Comparison of ENCODE assay signal across 26 cellular contexts in genomic region chr1:178928041-178928440, GRCh38. TPM values are rescaled to one million over a fixed set of nuclear protein-coding genes. Genes with fewer than 3 reads are reported as not detected.
DNase-seq lines count a peak whose midpoint lies in the region; ATAC-seq, FAIRE-seq and TF ChIP-seq lines count a peak whose summit lies in the region.
"Had no signal": no experiment of that assay in that cellular context is flagged by ENCODE, and none has a peak within 500 bp of the region (broad histone marks: within the 10 kb centered on the region; RNA-seq: fewer than 3 reads in every experiment).

No MANE protein-coding gene starts in this region.

- H3K9me3 ChIP-seq in H1 (ENCODE audit: insufficient read depth in 2 of 2, low read depth in 1 of 2, low read length in 1 of 2) (no peaks in the 10 kb centered on the region), mesenchymal stem cell (ENCODE audit: control insufficient read depth, low read length) (peaks cover 17% of the 10 kb centered on the region), stomach smooth muscle (ENCODE audit: control insufficient read depth in 2 of 2, low read length in 2 of 2) (no peaks in the 10 kb centered on the region)
- H3K9me3 ChIP-seq: BLaER1 had no signal

- peak overlapping the region; percentile 0 to 81 (median 27) for H3K27ac Mint-ChIP-seq in IgD-negative memory B cell
- H3K27ac Mint-ChIP-seq: activated CD8-positive, alpha-beta T cell treated with anti-CD3 and anti-CD28 coated beads, Interleukin-2, amount 10 ng/mL, durations not matched to agents 7 days and 5 days; activated naive CD4-positive, alpha-beta T cell treated with anti-CD3 and anti-CD28 coated beads, Interleukin-2, amount 50 U/mL, for 24 hours; activated T-helper 2 cell treated with anti-CD3 and anti-CD28 coated beads, Interferon-gamma antibody, Interleukin-2, Interleukin-4, amounts not matched to agents 10 μg/mL and 5 μg/mL and 100 μg/mL, durations not matched to agents 14 hours and 24 hours and 36 hours; stimulated activated naive CD8-positive, alpha-beta T cell treated with anti-CD3 and anti-CD28 coated beads, Interleukin-15, amount 100 ng/mL, for 72 hours; T-helper 2 cell treated with Interferon-gamma antibody and Interleukin-4, amounts not matched to agents 5 μg/mL and 100 μg/mL, for 36 hours had no signal

- H3K79me1 ChIP-seq in H1 (ENCODE audit: low read depth, low read length) (no peaks in the 10 kb centered on the region), mesenchymal stem cell (replicated peaks; ENCODE audit: low read length, poor library complexity, severe bottlenecking) (no peaks in the 10 kb centered on the region)

- H3K79me2 ChIP-seq in H1 (ENCODE audit: control insufficient read depth in 1 of 2, insufficient read depth in 2 of 2, low read length in 2 of 2), result no peaks in the 10 kb centered on the region

- no peak overlapping the region for H3K27ac ChIP-seq in H1 (ENCODE audit: low read depth, low read length)
- no peak overlapping the region for H3K27ac ChIP-seq in mesenchymal stem cell (ENCODE audit: low read length, poor library complexity, severe bottlenecking)
- H3K27ac ChIP-seq in stomach smooth muscle (ENCODE audit: low read length), result peak overlapping the region; percentile 98
- H3K27ac ChIP-seq: BLaER1, brain microvascular endothelial cell had no signal

- no peaks in the 10 kb centered on the region for H3K27me3 Mint-ChIP-seq in IgD-negative memory B cell
- H3K27me3 Mint-ChIP-seq in activated T-cell treated with anti-CD3 and anti-CD28 coated beads, Interleukin-2, amount 50 U/mL, for 4 hours (ENCODE audit: low read depth), result no peaks in the 10 kb centered on the region
- H3K27me3 Mint-ChIP-seq: activated naive CD4-positive, alpha-beta T cell treated with anti-CD3 and anti-CD28 coated beads, Interleukin-2, amount 50 U/mL, for 24 hours had no signal

- H4K5ac ChIP-seq in H1 (ENCODE audit: insufficient read length, low read depth, low read length), result peak overlapping the region; percentile 6

- H3K23ac ChIP-seq in H1 (ENCODE audit: insufficient read length) (no peak overlapping the region), mesenchymal stem cell (ENCODE audit: low read length in 2 of 2) (no peak overlapping the region)

- no peak for TF ChIP-seq CTCF in H1 (IDR thresholded peaks at IDR 0.05; ENCODE audit: control extremely low read depth in 1 of 3, insufficient read depth in 1 of 3, low read depth in 1 of 3, low read length in 3 of 3)

- H2BK20ac ChIP-seq in H1 (ENCODE audit: low read length), result no peak overlapping the region

- H2BK15ac ChIP-seq in H1 (ENCODE audit: low read length) (no peak overlapping the region), mesenchymal stem cell (ENCODE audit: low read depth, poor library complexity, severe bottlenecking) (peak overlapping the region; percentile 67)

- H3K27me3 ChIP-seq in H1 (replicated peaks in 1 of 4; ENCODE audit: control insufficient read depth in 3 of 4, extremely low read depth in 1 of 4, insufficient read depth in 3 of 4, low read length in 3 of 4) (no peaks in the 10 kb centered on the region), mesenchymal stem cell (ENCODE audit: control insufficient read depth in 1 of 2, insufficient read depth in 1 of 2, low read length in 2 of 2) (no peaks in the 10 kb centered on the region), stomach smooth muscle (ENCODE audit: control insufficient read depth in 1 of 2, insufficient read depth in 2 of 2, low read length in 2 of 2) (no peaks in the 10 kb centered on the region)
- H3K27me3 ChIP-seq: BLaER1, brain microvascular endothelial cell, heart right ventricle had no signal

- H3K4ac ChIP-seq in H1 (replicated peaks; ENCODE audit: insufficient read length, low read depth, low read length) (no peak overlapping the region), mesenchymal stem cell (ENCODE audit: low read depth in 1 of 2, low read length in 2 of 2) (no peak overlapping the region)

- peaks cover 5% of the 10 kb centered on the region for H3K36me3 Mint-ChIP-seq in IgD-negative memory B cell
- H3K36me3 Mint-ChIP-seq in activated T-cell treated with anti-CD3 and anti-CD28 coated beads, Interleukin-2, amount 50 U/mL, for 4 hours (ENCODE audit: insufficient read depth), result no peaks in the 10 kb centered on the region

- H3K4me3 ChIP-seq in H1 (ENCODE audit: extremely low read depth in 1 of 4, insufficient read depth in 2 of 4, low read depth in 3 of 4, low read length in 4 of 4) (no peak overlapping the region), mesenchymal stem cell (ENCODE audit: insufficient read depth in 1 of 2, low read depth in 1 of 2, low read length in 2 of 2) (no peak overlapping the region), stomach smooth muscle (ENCODE audit: low read length in 2 of 2) (no peak overlapping the region)
- H3K4me3 ChIP-seq: BLaER1, heart right ventricle had no signal

- CTCF ChIA-PET in H1 (lab: Charles Lee; ENCODE audit: partially characterized antibody), result no interaction called here

- peaks cover 66 to 86% (median 79%) of the 10 kb centered on the region in 3 donors for H3K4me1 Mint-ChIP-seq in IgD-negative memory B cell
- H3K4me1 Mint-ChIP-seq in activated T-cell treated with anti-CD3 and anti-CD28 coated beads, Interleukin-2, amount 50 U/mL, for 4 hours (ENCODE audit: low read depth), result no peaks in the 10 kb centered on the region
- H3K4me1 Mint-ChIP-seq: activated naive CD4-positive, alpha-beta T cell treated with anti-CD3 and anti-CD28 coated beads, Interleukin-2, amount 50 U/mL, for 24 hours had no signal

- H3K9ac ChIP-seq in H1 (replicated peaks in 1 of 4; ENCODE audit: extremely low read depth in 1 of 4, low read depth in 3 of 4, low read length in 3 of 4) (no peak overlapping the region), mesenchymal stem cell (ENCODE audit: low read length) (no peak overlapping the region), stomach smooth muscle (ENCODE audit: low read length in 2 of 2) (no peak overlapping the region)
- H3K9ac ChIP-seq: BLaER1 had no signal

- no peak for TF ChIP-seq POLR2A in H1 (IDR thresholded peaks at IDR 0.05; ENCODE audit: control extremely low read depth in 1 of 2, low read depth in 2 of 2, low read length in 2 of 2)

- H3K36me3 ChIP-seq in H1 (ENCODE audit: control insufficient read depth in 2 of 4, insufficient read depth in 4 of 4, low read length in 3 of 4) (no peaks in the 10 kb centered on the region), mesenchymal stem cell (ENCODE audit: control insufficient read depth in 1 of 2, insufficient read depth in 2 of 2, low read depth in 1 of 2, low read length in 2 of 2) (peaks cover 0 to 38% of the 10 kb centered on the region in 2 experiments), stomach smooth muscle (ENCODE audit: control insufficient read depth in 2 of 2, insufficient read depth in 2 of 2, low read length in 2 of 2) (no peaks in the 10 kb centered on the region)
- H3K36me3 ChIP-seq: BLaER1, brain microvascular endothelial cell, heart right ventricle had no signal

- no peak overlapping the region for H2AK5ac ChIP-seq in H1 (ENCODE audit: low read depth, low read length)
- H2AK5ac ChIP-seq in mesenchymal stem cell (ENCODE audit: low read length, severe bottlenecking), result no peak overlapping the region

- H3K4me3 Mint-ChIP-seq in IgD-negative memory B cell, result no peak overlapping the region
- no peak overlapping the region for H3K4me3 Mint-ChIP-seq in activated T-cell treated with anti-CD3 and anti-CD28 coated beads, Interleukin-2, amount 50 U/mL, for 4 hours
- H3K4me3 Mint-ChIP-seq: activated CD8-positive, alpha-beta T cell treated with anti-CD3 and anti-CD28 coated beads, Interleukin-2, amount 10 ng/mL, durations not matched to agents 7 days and 5 days; activated naive CD4-positive, alpha-beta T cell treated with anti-CD3 and anti-CD28 coated beads, Interleukin-2, amount 50 U/mL, for 24 hours; stimulated activated naive CD8-positive, alpha-beta T cell treated with anti-CD3 and anti-CD28 coated beads, Interleukin-15, amount 100 ng/mL, for 72 hours; T-helper 2 cell treated with Interferon-gamma antibody and Interleukin-4, amounts not matched to agents 5 μg/mL and 100 μg/mL, for 36 hours had no signal

- H3K56ac ChIP-seq in H1 (replicated peaks; ENCODE audit: insufficient read length, low read depth, low read length), result no peak overlapping the region

- H3K4me2 ChIP-seq in H1 (ENCODE audit: insufficient read depth in 1 of 2, low read depth in 2 of 2, low read length in 2 of 2) (no peak overlapping the region), mesenchymal stem cell (ENCODE audit: low read length, poor library complexity, severe bottlenecking) (no peak overlapping the region)
- H3K4me2 ChIP-seq: BLaER1 had no signal

- H4K20me1 ChIP-seq in H1 (replicated peaks in 1 of 2; ENCODE audit: control insufficient read depth in 1 of 2, insufficient read depth in 2 of 2, low read length in 2 of 2), result no peaks in the 10 kb centered on the region
- H4K20me1 ChIP-seq: BLaER1 had no signal

- H3K4me1 ChIP-seq in H1 (replicated peaks in 1 of 4; ENCODE audit: control insufficient read depth in 3 of 4, insufficient read depth in 4 of 4, low read length in 3 of 4), result peaks cover 5 to 15% (median 11%) of the 10 kb centered on the region in 4 experiments; a peak in 5 of 7 replicates
- peaks cover 5% of the 10 kb centered on the region for H3K4me1 ChIP-seq in mesenchymal stem cell (ENCODE audit: control insufficient read depth, insufficient read depth, low read depth, low read length)
- peaks cover 35% of the 10 kb centered on the region for H3K4me1 ChIP-seq in stomach smooth muscle (ENCODE audit: control insufficient read depth, insufficient read depth, low read length)

- H2BK5ac ChIP-seq in H1 (ENCODE audit: low read depth, low read length) (no peak overlapping the region), mesenchymal stem cell (ENCODE audit: low read depth, low read length, poor library complexity, severe bottlenecking) (no peak overlapping the region)

- no peak for TF ChIP-seq RAD21 in H1 (IDR thresholded peaks at IDR 0.05 in 1 of 2, conservative IDR thresholded peaks at IDR 0.05 in 1 of 2; ENCODE audit: low read depth in 2 of 2, low read length in 2 of 2)

- no peak overlapping the region for H4K8ac ChIP-seq in H1 (ENCODE audit: extremely low read depth, insufficient read depth, low read length)
- no peak overlapping the region for H4K8ac ChIP-seq in mesenchymal stem cell (ENCODE audit: low read length)

- WGBS in H1 (ENCODE audit: extremely low coverage in 1 of 2, insufficient coverage in 1 of 2, insufficient read length in 1 of 2, insufficient replicate concordance in 2 of 2, low coverage in 1 of 2, low lambda C conversion rate in 2 of 2, missing lambda C conversion rate in 1 of 2), 2 experiments, result 87% methylated on average over 4 of the region's 4 CpGs; no CpG with 5 or more reads in 1 of the 2 experiments
- 97% methylated on average over 4 of the region's 4 CpGs for WGBS in mesenchymal stem cell

- ATAC-seq in activated T-cell treated with anti-CD3 and anti-CD28 coated beads, Interleukin-2, amount 50 U/mL, for 4 hours, result no peak
- ATAC-seq: activated CD8-positive, alpha-beta T cell treated with anti-CD3 and anti-CD28 coated beads, Interleukin-2, amount 10 ng/mL, durations not matched to agents 7 days and 5 days; heart right ventricle; right cardiac atrium; stimulated activated naive CD8-positive, alpha-beta T cell treated with anti-CD3 and anti-CD28 coated beads, Interleukin-15, amount 100 ng/mL, for 72 hours had no signal

- H3K9me3 Mint-ChIP-seq in IgD-negative memory B cell, result peaks cover 2 to 12% (median 4%) of the 10 kb centered on the region in 3 donors
- peaks cover 12% of the 10 kb centered on the region for H3K9me3 Mint-ChIP-seq in activated T-cell treated with anti-CD3 and anti-CD28 coated beads, Interleukin-2, amount 50 U/mL, for 4 hours
- H3K9me3 Mint-ChIP-seq: activated T-helper 2 cell treated with anti-CD3 and anti-CD28 coated beads, Interferon-gamma antibody, Interleukin-2, Interleukin-4, amounts not matched to agents 10 μg/mL and 5 μg/mL and 100 μg/mL, durations not matched to agents 14 hours and 24 hours and 36 hours; T-helper 2 cell treated with Interferon-gamma antibody and Interleukin-4, amounts not matched to agents 5 μg/mL and 100 μg/mL, for 36 hours had no signal

- no peaks in the 10 kb centered on the region for H3K23me2 ChIP-seq in H1 (ENCODE audit: low read depth, low read length)

- H3K14ac ChIP-seq in H1 (ENCODE audit: insufficient read length) (no peak overlapping the region), mesenchymal stem cell (ENCODE audit: low read length in 2 of 2) (no peak overlapping the region)

- H3K18ac ChIP-seq in H1 (ENCODE audit: extremely low read depth, low read length) (no peak overlapping the region), mesenchymal stem cell (ENCODE audit: low read depth in 1 of 2, low read length in 2 of 2) (no peak overlapping the region)

- no peak overlapping the region for H2BK120ac ChIP-seq in H1 (replicated peaks; ENCODE audit: low read depth, low read length)
- H2BK120ac ChIP-seq in mesenchymal stem cell (ENCODE audit: low read depth, low read length), result no peak overlapping the region

- DNase-seq in H1 (ENCODE audit: low read depth in 1 of 2, low spot score in 2 of 2), result no peak
- no peak for DNase-seq in mesenchymal stem cell
- DNase-seq in NCI-H446 treated with DMSO at 0.1 percent for 48 hours (lab: John Stamatoyannopoulos, UW), result no peak
- no peak for DNase-seq in COLO668 (lab: John Stamatoyannopoulos, UW; ENCODE audit: unreplicated experiment)
- no peak for DNase-seq in activated T-cell treated with anti-CD3 and anti-CD28 coated beads, Interleukin-2, amount 50 U/mL, for 4 hours
- no peak for DNase-seq in RKO (ENCODE audit: low spot score)
- DNase-seq: activated CD8-positive, alpha-beta T cell treated with anti-CD3 and anti-CD28 coated beads, Interleukin-2, amount 10 ng/mL, durations not matched to agents 7 days and 5 days; amniotic stem cell; brain microvascular endothelial cell; DMS153; heart right ventricle; KG1; NCI-H2029 treated with DMSO at 0.1 percent for 48 hours; NCI-H345; SHP77 treated with DMSO at 0.1 percent for 48 hours; stimulated activated CD4-positive, alpha-beta T cell treated with anti-CD3 and anti-CD28 coated beads, Interleukin-2, amount 100 ng/mL, for 24 hours; stimulated activated naive CD8-positive, alpha-beta T cell treated with anti-CD3 and anti-CD28 coated beads, Interleukin-15, amount 100 ng/mL, for 72 hours had no signal

- H4K91ac ChIP-seq in H1 (replicated peaks; ENCODE audit: insufficient read length, low read length) (no peak overlapping the region), mesenchymal stem cell (ENCODE audit: low read length) (no peak overlapping the region)

- POLR2A ChIA-PET in H1 (lab: Charles Lee; ENCODE audit: partially characterized antibody), result no interaction called here

- H2BK12ac ChIP-seq in H1 (ENCODE audit: low read depth, low read length) (no peak overlapping the region), mesenchymal stem cell (ENCODE audit: low read length in 2 of 2) (no peak overlapping the region)

- TF ChIP-seq EP300 in H1 (IDR thresholded peaks at IDR 0.05; ENCODE audit: borderline replicate concordance in 1 of 2, low read depth in 2 of 2, low read length in 2 of 2), result no peak

- no peak overlapping the region for H2AFZ ChIP-seq in H1 (ENCODE audit: low read length)
- no peak overlapping the region for H2AFZ ChIP-seq in mesenchymal stem cell (ENCODE audit: low read depth, low read length)

- FAIRE-seq in H1 (lab: Jason Lieb, UNC), result no peak
- FAIRE-seq: GM18507, H54 had no signal

RNA-seq across cellular contexts. Expression of gene ANGPTL1, which starts 57.2 kb away (rescaled TPM):
- polyA plus RNA-seq in IgD-negative memory B cell, result 0.58 TPM
- not detected in 2 replicates for total RNA-seq in H1 (2021; fragmentation: NEBNext Ultra II Directional; extraction: Animal tissue kit (Norgen Biotek cat#: 25700))
- not detected in 2 replicates for polyA plus RNA-seq in H1 (2011; rRNA removed)
- not detected for polyA plus RNA-seq in H1 (2011; cell fraction: cytosol; rRNA removed)
- polyA plus RNA-seq in H1 (2011; cell fraction: nucleus; rRNA removed), result not detected
- 0.08 to 0.17 TPM (median 0.13 TPM) in 3 of 4 replicates, not detected in the other for polyA plus RNA-seq in H1 (2012, experiment 1 of 2)
- polyA plus RNA-seq in H1 (2012, experiment 2 of 2), result not detected
- polyA plus RNA-seq in H1 (2013, experiment 1 of 2), result 0.06 TPM
- polyA plus RNA-seq in H1 (2013, experiment 2 of 2), result 0.28 TPM
- 0.03 and 0.07 TPM in 2 replicates for polyA minus RNA-seq in H1 (2011; rRNA and poly(A)+ RNA removed)
- not detected for polyA minus RNA-seq in H1 (2011; cell fraction: cytosol; rRNA and poly(A)+ RNA removed)
- polyA minus RNA-seq in H1 (2011; cell fraction: nucleus; rRNA and poly(A)+ RNA removed), result not detected
- polyA plus RNA-seq in mesenchymal stem cell (2013, experiment 1 of 2), result 0.91 TPM
- polyA plus RNA-seq in mesenchymal stem cell (2013, experiment 2 of 2), result 0.74 TPM
- not detected for total RNA-seq in activated T-cell treated with anti-CD3 and anti-CD28 coated beads, Interleukin-2, amount 50 U/mL, for 4 hours
- total RNA-seq: activated CD8-positive, alpha-beta T cell treated with anti-CD3 and anti-CD28 coated beads, Interleukin-2, amount 10 ng/mL, durations not matched to agents 7 days and 5 days; activated T-helper 2 cell treated with anti-CD3 and anti-CD28 coated beads, Interferon-gamma antibody, Interleukin-2, Interleukin-4, amounts not matched to agents 10 μg/mL and 5 μg/mL and 100 μg/mL, durations not matched to agents 14 hours and 24 hours and 36 hours had no signal
